ENCODE assay signal across 8 cellular contexts in the genomic region with DNA sequence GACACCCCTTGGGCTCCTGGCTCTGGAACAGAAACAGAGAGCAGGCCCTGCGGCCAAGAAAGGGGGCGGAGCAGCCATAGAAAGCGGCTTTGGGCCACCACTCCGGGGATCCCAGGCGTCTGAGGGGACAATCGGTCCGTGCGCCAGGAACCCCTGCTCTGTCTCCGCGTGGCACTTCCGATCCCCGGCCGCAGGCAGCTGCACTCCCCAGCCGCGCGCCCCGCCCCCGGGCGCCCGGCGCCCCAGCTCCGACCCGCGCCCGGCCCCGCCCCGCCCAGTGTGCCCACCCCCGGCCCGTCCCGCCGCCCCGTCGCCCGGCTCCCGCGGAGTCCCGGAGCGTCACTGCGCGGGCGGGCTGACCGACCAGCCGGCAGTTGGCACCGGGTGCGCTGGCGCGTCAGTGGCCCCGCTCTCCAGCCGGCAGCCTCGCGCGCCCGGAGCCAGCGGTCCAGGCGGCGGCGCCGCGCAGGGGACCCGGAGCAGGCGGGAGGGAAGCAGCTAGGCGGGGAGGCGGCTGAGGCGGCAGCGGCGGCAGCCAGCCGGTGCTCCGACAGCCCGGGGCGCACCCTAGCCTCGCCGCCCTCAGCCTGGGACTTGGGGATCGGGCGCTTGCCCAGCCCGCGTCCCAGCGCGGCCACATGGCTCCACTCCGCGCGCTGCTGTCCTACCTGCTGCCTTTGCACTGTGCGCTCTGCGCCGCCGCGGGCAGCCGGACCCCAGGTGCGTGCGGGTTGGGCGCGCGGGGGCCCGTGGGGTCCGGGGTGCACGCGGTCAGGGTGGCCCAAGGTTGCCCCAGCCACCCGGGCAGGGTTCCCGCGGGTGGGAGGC. TPM values are rescaled to one million over a fixed set of nuclear protein-coding genes. Genes with fewer than 3 reads are reported as not detected.
DNase-seq lines count a peak whose midpoint lies in the region; ATAC-seq and TF ChIP-seq lines count a peak whose summit lies in the region.

A gene with protein sequence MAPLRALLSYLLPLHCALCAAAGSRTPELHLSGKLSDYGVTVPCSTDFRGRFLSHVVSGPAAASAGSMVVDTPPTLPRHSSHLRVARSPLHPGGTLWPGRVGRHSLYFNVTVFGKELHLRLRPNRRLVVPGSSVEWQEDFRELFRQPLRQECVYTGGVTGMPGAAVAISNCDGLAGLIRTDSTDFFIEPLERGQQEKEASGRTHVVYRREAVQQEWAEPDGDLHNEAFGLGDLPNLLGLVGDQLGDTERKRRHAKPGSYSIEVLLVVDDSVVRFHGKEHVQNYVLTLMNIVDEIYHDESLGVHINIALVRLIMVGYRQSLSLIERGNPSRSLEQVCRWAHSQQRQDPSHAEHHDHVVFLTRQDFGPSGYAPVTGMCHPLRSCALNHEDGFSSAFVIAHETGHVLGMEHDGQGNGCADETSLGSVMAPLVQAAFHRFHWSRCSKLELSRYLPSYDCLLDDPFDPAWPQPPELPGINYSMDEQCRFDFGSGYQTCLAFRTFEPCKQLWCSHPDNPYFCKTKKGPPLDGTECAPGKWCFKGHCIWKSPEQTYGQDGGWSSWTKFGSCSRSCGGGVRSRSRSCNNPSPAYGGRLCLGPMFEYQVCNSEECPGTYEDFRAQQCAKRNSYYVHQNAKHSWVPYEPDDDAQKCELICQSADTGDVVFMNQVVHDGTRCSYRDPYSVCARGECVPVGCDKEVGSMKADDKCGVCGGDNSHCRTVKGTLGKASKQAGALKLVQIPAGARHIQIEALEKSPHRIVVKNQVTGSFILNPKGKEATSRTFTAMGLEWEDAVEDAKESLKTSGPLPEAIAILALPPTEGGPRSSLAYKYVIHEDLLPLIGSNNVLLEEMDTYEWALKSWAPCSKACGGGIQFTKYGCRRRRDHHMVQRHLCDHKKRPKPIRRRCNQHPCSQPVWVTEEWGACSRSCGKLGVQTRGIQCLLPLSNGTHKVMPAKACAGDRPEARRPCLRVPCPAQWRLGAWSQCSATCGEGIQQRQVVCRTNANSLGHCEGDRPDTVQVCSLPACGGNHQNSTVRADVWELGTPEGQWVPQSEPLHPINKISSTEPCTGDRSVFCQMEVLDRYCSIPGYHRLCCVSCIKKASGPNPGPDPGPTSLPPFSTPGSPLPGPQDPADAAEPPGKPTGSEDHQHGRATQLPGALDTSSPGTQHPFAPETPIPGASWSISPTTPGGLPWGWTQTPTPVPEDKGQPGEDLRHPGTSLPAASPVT (plus strand): TSS at position 342 of the 828 bp plus-strand sequence. CDS start 297 bp downstream, at position 639.

- no peak within 1 kb of the TSS for H3K9ac ChIP-seq in Loucy (ENCODE audit: low read depth, low read length, poor library complexity, severe bottlenecking)

- peaks cover under 1% of the 10 kb centered on the region for H3K27me3 Mint-ChIP-seq in osteocyte (ENCODE audit: unreplicated experiment)

- H3K4me1 Mint-ChIP-seq in osteocyte (ENCODE audit: unreplicated experiment) = peaks cover 38% of the 10 kb centered on the region

- H3K9me2 ChIP-seq in Loucy (replicated peaks; ENCODE audit: low read depth, low read length) = no peaks in the 10 kb centered on the region

- intact Hi-C loops in heart right ventricle (cut with DNase I) = loop anchor here in 5 of 10 donors (5.0 to 10.0 kb wide), 3 partner anchors 115 to 120 kb away; no protein-coding TSS in a partner anchor

- peak within 1 kb of the TSS in 4 of 10 donors; percentile 62 to 79 (median 70) for H3K27ac ChIP-seq in heart right ventricle

- H3K4me3 Mint-ChIP-seq in osteocyte (ENCODE audit: unreplicated experiment) = peak within 1 kb of the TSS; percentile 70

- H3K4me2 ChIP-seq in Loucy (ENCODE audit: low read depth, low read length, poor library complexity, severe bottlenecking) = peak within 1 kb of the TSS; percentile 68

- no peaks in the 10 kb centered on the region for H3K79me2 ChIP-seq in Loucy (ENCODE audit: insufficient read depth, low read length)

- H2AFZ ChIP-seq in Loucy (ENCODE audit: low read length) = no peak within 1 kb of the TSS

- no peaks in the 10 kb centered on the region for H3K9me3 Mint-ChIP-seq in osteocyte (ENCODE audit: unreplicated experiment)

- H3K9me3 ChIP-seq in Loucy (ENCODE audit: insufficient read depth, low read depth, low read length) (no peaks in the 10 kb centered on the region), heart right ventricle (no peaks in the 10 kb centered on the region)

- 1% methylated on average over 79 to 98 of the region's 99 CpGs for WGBS in heart right ventricle, 2 donors

- no peaks in the 10 kb centered on the region for H3K27me3 ChIP-seq in Loucy (ENCODE audit: insufficient read depth, low read length, poor library complexity, severe bottlenecking)
- H3K27me3 ChIP-seq in heart right ventricle = peaks cover 0 to 31% (median 3%) of the 10 kb centered on the region in 7 donors

- H3K36me3 Mint-ChIP-seq in osteocyte (ENCODE audit: unreplicated experiment) = no peaks in the 10 kb centered on the region

- ATAC-seq in heart right ventricle = peak in 7 of 8 donors; percentile 17 to 60 (median 53)
- ATAC-seq in GM21717 (IDR thresholded peaks at IDR 0.05; ENCODE audit: unreplicated experiment) = no peak
- ATAC-seq in GM21786 (IDR thresholded peaks at IDR 0.05; ENCODE audit: unreplicated experiment) = no peak

- H3K4me3 ChIP-seq in Loucy (ENCODE audit: low read length, poor library complexity, severe bottlenecking) (peak within 1 kb of the TSS; percentile 66), heart right ventricle (peak within 1 kb of the TSS; percentile 6 to 56 (median 50))

- H3K4me1 ChIP-seq in Loucy (ENCODE audit: insufficient read depth, low read length, poor library complexity, severe bottlenecking) (peaks cover 1% of the 10 kb centered on the region), heart right ventricle (peaks cover 0 to 40% (median 26%) of the 10 kb centered on the region in 9 donors)

- H3K36me3 ChIP-seq in Loucy (ENCODE audit: insufficient read depth, low read length) (no peaks in the 10 kb centered on the region), heart right ventricle (no peaks in the 10 kb centered on the region)

- no peaks in the 10 kb centered on the region for H3F3A ChIP-seq in Loucy (ENCODE audit: low read depth)

- H3K27ac Mint-ChIP-seq in osteocyte (ENCODE audit: unreplicated experiment) = peak within 1 kb of the TSS; percentile 45

- peak; percentile 66 for DNase-seq in D341Med (ENCODE audit: low spot score)
- peak; percentile 12 for DNase-seq in activated gamma-delta T cell treated with Interleukin-2 at 50 U/mL for 16 hours
- peak in 1 of 2 donors; percentile 50 for DNase-seq in heart right ventricle
- DNase-seq in osteocyte (ENCODE audit: extremely low spot score, unreplicated experiment) = no peak
- DNase-seq in cerebellar cortex (ENCODE audit: low spot score) = no peak

- no peak for TF ChIP-seq CTCF in Loucy (conservative IDR thresholded peaks at IDR 0.05; ENCODE audit: low read length)
- TF ChIP-seq CTCF in heart right ventricle (IDR thresholded peaks at IDR 0.05) = no peak
- no peak for TF ChIP-seq CTCF in osteocyte (IDR thresholded peaks at IDR 0.05)

- H4K20me1 ChIP-seq in Loucy (ENCODE audit: insufficient read depth, low read length, poor library complexity, severe bottlenecking) = no peaks in the 10 kb centered on the region

RNA-seq across cellular contexts. Expression of the gene that starts here (rescaled TPM):
- total RNA-seq in heart right ventricle (1 to 10 TPM in 3 of 10 donors, under 1 TPM in 7; 0.08 to 1.4 (median 0.59) TPM), osteocyte (3.8 and 4.1 TPM in 2 replicates)
- polyA plus RNA-seq in heart right ventricle = under 1 TPM; 0.13 to 0.66 TPM

Comparison
In these comparisons a context has a peak if more than half of its experiments do, and no peak if none do; other contexts are left out.
1. DNase-seq: peak in D341Med (single experiment) and activated gamma-delta T cell treated with Interleukin-2 at 50 U/mL for 16 hours (single experiment); none in osteocyte (single experiment) and cerebellar cortex (single experiment).
2. ATAC-seq: peak in heart right ventricle (7 of 8); none in GM21717 (single experiment) and GM21786 (single experiment).